22 cellular contexts compared by ENCODE assay signal in genomic region chrX:126806784-126807183, GRCh38. TPM values are rescaled to one million over a fixed set of nuclear protein-coding genes. Genes with fewer than 3 reads are reported as not detected.
"Had no signal": no experiment of that assay in that cellular context is flagged by ENCODE, and none has a peak within 500 bp of the region (broad histone marks: within the 10 kb centered on the region; RNA-seq: fewer than 3 reads in every experiment).

No MANE protein-coding gene starts in this region.

RNA-seq across cellular contexts. Expression of gene PRR32, which starts 12.7 kb away (rescaled TPM):
- total RNA-seq: naive thymus-derived CD4-positive, alpha-beta T cell; naive thymus-derived CD8-positive, alpha-beta T cell; natural killer cell; natural killer cell treated with Interleukin-12 subunit alpha and Interleukin-12 subunit beta and Interleukin-15 and Interleukin-18, amount 100 ng/mL, for 72 hours; neural crest cell; occipital lobe; omental fat pad; osteoblast; osteocyte; pancreas; posterior vena cava; progenitor cell of endocrine pancreas; prostate gland; pulmonary artery endothelial cell; renal cortical epithelial cell; right lobe of liver; sciatic nerve; smooth muscle cell had no signal
- polyA plus RNA-seq: naive thymus-derived CD4-positive, alpha-beta T cell; naive thymus-derived CD8-positive, alpha-beta T cell; neural cell; ovary; pancreas; psoas muscle; small intestine; smooth muscle cell had no signal
